Comparison of ENCODE assay signal across 29 cellular contexts in genomic region chr2:127309468-127309867, GRCh38.
"Had no signal": no experiment of that assay in that cellular context is flagged by ENCODE, and none has a peak within 500 bp of the region (broad histone marks: within the 10 kb centered on the region; RNA-seq: fewer than 3 reads in every experiment).

No MANE protein-coding gene starts in this region.

- H3K27me3 Mint-ChIP-seq: stimulated activated memory B cell treated with anti-CD40 and anti-IgM and Interleukin-4, amounts not matched to agents 10 μg/mL and 1 μg/mL and 100 μg/mL, for 72 hours; stimulated activated naive B cell treated with anti-CD40 and anti-IgM and Interleukin-4, amounts not matched to agents 10 μg/mL and 1 μg/mL and 100 μg/mL, for 72 hours; stimulated activated naive CD8-positive, alpha-beta T cell treated with anti-CD3 and anti-CD28 coated beads, Interleukin-15, amount 100 ng/mL, for 72 hours; stimulated activated naive CD8-positive, alpha-beta T cell treated with anti-CD3 and anti-CD28 coated beads, Interleukin-15, Interleukin-2, amounts not matched to agents 100 ng/mL and 50 ng/mL, for 24 hours; type B pancreatic cell had no signal

- H3K27ac ChIP-seq: stomach, suprapubic skin, testis, thoracic aorta, thyroid gland, tibial artery, tibial nerve, transverse colon, upper lobe of left lung, upper lobe of right lung, uterus, vagina had no signal

- DNase-seq: stimulated activated CD4-positive, alpha-beta T cell treated with anti-CD3 and anti-CD28 coated beads, Interleukin-2, amount 100 ng/mL, for 48 hours; stimulated activated CD4-positive, alpha-beta T cell treated with anti-CD3 and anti-CD28 coated beads, Interleukin-4, amount 100 ng/mL, for 1 hour; stimulated activated CD4-positive, alpha-beta T cell treated with anti-CD3 and anti-CD28 coated beads, Interleukin-4, amount 100 ng/mL, for 24 hours; stimulated activated CD4-positive, alpha-beta T cell treated with anti-CD3 and anti-CD28 coated beads, Interleukin-4, amount 100 ng/mL, for 4 hours; stimulated activated CD8-positive, alpha-beta memory T cell treated with anti-CD3 and anti-CD28 coated beads, Interleukin-4, amount 100 ng/mL, for 48 hours; stimulated activated naive B cell treated with anti-CD40 and anti-IgM and Interleukin-4, amounts not matched to agents 10 μg/mL and 1 μg/mL and 100 μg/mL, for 72 hours; stimulated activated naive CD4-positive, alpha-beta T cell; stimulated activated naive CD4-positive, alpha-beta T cell treated with Interleukin-2 at 50 U/mL for 16 hours; stimulated activated naive CD8-positive, alpha-beta T cell treated with anti-CD3 and anti-CD28 coated beads, Interleukin-15, amount 100 ng/mL, for 72 hours; stimulated activated naive CD8-positive, alpha-beta T cell treated with anti-CD3 and anti-CD28 coated beads, Interleukin-15, Interleukin-2, amounts not matched to agents 100 U/mL and 50 U/mL, for 24 hours; stomach; substantia nigra; testis; thyroid gland; tibial artery; transverse colon; trophoblast cell; upper lobe of left lung; upper lobe of right lung; uterus had no signal

- FAIRE-seq: urothelium cell line had no signal

- H3K4me1 ChIP-seq: stomach, suprapubic skin, testis, thyroid gland, tibial artery, tibial nerve, upper lobe of left lung, upper lobe of right lung, uterus, vagina had no signal

- H3K36me3 ChIP-seq: uterus had no signal

- H3K27me3 ChIP-seq: stomach, suprapubic skin, testis, thyroid gland, tibial artery, tibial nerve, transverse colon, upper lobe of left lung, upper lobe of right lung, uterus, vagina had no signal

- H3K27ac Mint-ChIP-seq: stimulated activated effector memory CD8-positive, alpha-beta T cell treated with anti-CD3 and anti-CD28 coated beads, Interleukin-12 subunit alpha, Interleukin-12 subunit beta, amount 100 ng/mL, for 72 hours; stimulated activated memory B cell treated with anti-CD40 and anti-IgM and Interleukin-4, amounts not matched to agents 10 μg/mL and 1 μg/mL and 100 μg/mL, for 72 hours; stimulated activated naive B cell treated with anti-CD40 and anti-IgM and Interleukin-4, amounts not matched to agents 10 μg/mL and 1 μg/mL and 100 μg/mL, for 72 hours; stimulated activated naive CD8-positive, alpha-beta T cell treated with anti-CD3 and anti-CD28 coated beads, Interleukin-15, amount 100 ng/mL, for 72 hours; stimulated activated naive CD8-positive, alpha-beta T cell treated with anti-CD3 and anti-CD28 coated beads, Interleukin-15, Interleukin-2, amounts not matched to agents 100 ng/mL and 50 ng/mL, for 24 hours; type B pancreatic cell had no signal

- H3K4me3 ChIP-seq: stomach, suprapubic skin, testis, thoracic aorta, thyroid gland, tibial artery, tibial nerve, transverse colon, upper lobe of left lung, upper lobe of right lung, uterus, vagina had no signal

- H3K4me1 Mint-ChIP-seq: stimulated activated effector memory CD8-positive, alpha-beta T cell treated with anti-CD3 and anti-CD28 coated beads, Interleukin-12 subunit alpha, Interleukin-12 subunit beta, amount 100 ng/mL, for 72 hours; stimulated activated naive CD8-positive, alpha-beta T cell treated with anti-CD3 and anti-CD28 coated beads, Interleukin-15, amount 100 ng/mL, for 72 hours had no signal

- H3K9me3 ChIP-seq: stomach, suprapubic skin, testis, thoracic aorta, thyroid gland, tibial artery, tibial nerve, transverse colon, upper lobe of left lung, upper lobe of right lung, uterus, vagina had no signal

- ATAC-seq: stimulated activated effector memory CD8-positive, alpha-beta T cell treated with anti-CD3 and anti-CD28 coated beads, Interleukin-12 subunit alpha, Interleukin-12 subunit beta, amount 100 ng/mL, for 72 hours; stimulated activated memory B cell treated with anti-CD40 and anti-IgM and Interleukin-4, amounts not matched to agents 10 μg/mL and 1 μg/mL and 100 μg/mL, for 72 hours; stimulated activated naive B cell treated with anti-CD40 and anti-IgM and Interleukin-4, amounts not matched to agents 10 μg/mL and 1 μg/mL and 100 μg/mL, for 72 hours; stimulated activated naive CD8-positive, alpha-beta T cell treated with anti-CD3 and anti-CD28 coated beads, Interleukin-15, amount 100 ng/mL, for 72 hours; stimulated activated naive CD8-positive, alpha-beta T cell treated with anti-CD3 and anti-CD28 coated beads, Interleukin-15, Interleukin-2, amounts not matched to agents 100 U/mL and 50 U/mL, for 24 hours; upper lobe of right lung had no signal

- H3K4me3 Mint-ChIP-seq: stimulated activated effector memory CD8-positive, alpha-beta T cell treated with anti-CD3 and anti-CD28 coated beads, Interleukin-12 subunit alpha, Interleukin-12 subunit beta, amount 100 ng/mL, for 72 hours; stimulated activated memory B cell treated with anti-CD40 and anti-IgM and Interleukin-4, amounts not matched to agents 10 μg/mL and 1 μg/mL and 100 μg/mL, for 72 hours; stimulated activated naive B cell treated with anti-CD40 and anti-IgM and Interleukin-4, amounts not matched to agents 10 μg/mL and 1 μg/mL and 100 μg/mL, for 72 hours; stimulated activated naive CD8-positive, alpha-beta T cell treated with anti-CD3 and anti-CD28 coated beads, Interleukin-15, amount 100 ng/mL, for 72 hours; stimulated activated naive CD8-positive, alpha-beta T cell treated with anti-CD3 and anti-CD28 coated beads, Interleukin-15, Interleukin-2, amounts not matched to agents 100 ng/mL and 50 ng/mL, for 24 hours; type B pancreatic cell had no signal
